18 cellular contexts compared by ENCODE assay signal in genomic region chr4:139861471-139861870, GRCh38.
A peak's percentile ranks its signal among the peaks of the same experiment; 100 is the strongest.
DNase-seq lines count a peak whose midpoint lies in the region; ATAC-seq and TF ChIP-seq lines count a peak whose summit lies in the region.
"Had no signal": no experiment of that assay in that cellular context is flagged by ENCODE, and none has a peak within 500 bp of the region (broad histone marks: within the 10 kb centered on the region; RNA-seq: fewer than 3 reads in every experiment).

No MANE protein-coding gene starts in this region.

- TF ChIP-seq CTCF in heart left ventricle (IDR thresholded peaks at IDR 0.05) (peak in 7 of 12 donors; percentile 9 to 40 (median 24)), gastroesophageal sphincter (IDR thresholded peaks at IDR 0.05) (peak in 3 of 4 experiments; percentile 6 to 40 (median 31)), progenitor cell of endocrine pancreas (IDR thresholded peaks at IDR 0.05; ENCODE audit: unreplicated experiment) (peak; percentile 13)

- DNase-seq in heart left ventricle, result peak in 1 of 5 donors; percentile 36
- DNase-seq in cardiac septum (ENCODE audit: low spot score), result no peak
- peak; percentile 89 for DNase-seq in NCI-H82 (lab: John Stamatoyannopoulos, UW)
- DNase-seq in progenitor cell of endocrine pancreas (ENCODE audit: low spot score, unreplicated experiment), result no peak
- DNase-seq in NCI-H345 (lab: John Stamatoyannopoulos, UW), result no peak
- no peak for DNase-seq in ACHN
- DNase-seq: AML-193; Calu3; CD4-positive, CD25-positive, alpha-beta regulatory T cell; GF-D8; GM23248; Karpas-422; NCI-H1417 treated with DMSO at 0.1 percent for 48 hours; NCI-H2081; NCI-H526 had no signal

- H3K4me1 ChIP-seq in heart left ventricle (peaks cover 0 to 9% (median 0%) of the 10 kb centered on the region in 12 donors), gastroesophageal sphincter (peaks cover 0 to 14% (median 4%) of the 10 kb centered on the region in 3 donors)

- no peaks in the 10 kb centered on the region for H3K27me3 ChIP-seq in heart left ventricle
- H3K27me3 ChIP-seq in gastroesophageal sphincter, result no peaks in the 10 kb centered on the region

- H3K36me3 Mint-ChIP-seq in progenitor cell of endocrine pancreas (ENCODE audit: insufficient read depth), result peaks cover 15% of the 10 kb centered on the region
- H3K36me3 Mint-ChIP-seq: CD4-positive, CD25-positive, alpha-beta regulatory T cell had no signal

- no peaks in the 10 kb centered on the region for H3K27me3 Mint-ChIP-seq in progenitor cell of endocrine pancreas
- H3K27me3 Mint-ChIP-seq: CD4-positive, CD25-positive, alpha-beta regulatory T cell had no signal

- no peak overlapping the region for H3K4me3 ChIP-seq in heart left ventricle
- H3K4me3 ChIP-seq in gastroesophageal sphincter, result no peak overlapping the region
- H3K4me3 ChIP-seq: GM23248 had no signal

- ATAC-seq in heart left ventricle (peak in 2 of 4 donors; percentile 56 to 58), gastroesophageal sphincter (no peak), HG02870 (IDR thresholded peaks at IDR 0.05; ENCODE audit: unreplicated experiment) (no peak)
- ATAC-seq: SK-N-SH treated with all-trans-retinoic acid at 6 μM for 48 hours had no signal

- TF ChIP-seq POLR2A in heart left ventricle (IDR thresholded peaks at IDR 0.05) (no peak), gastroesophageal sphincter (IDR thresholded peaks at IDR 0.05) (no peak)

- H3K36me3 ChIP-seq in heart left ventricle (no peaks in the 10 kb centered on the region), gastroesophageal sphincter (no peaks in the 10 kb centered on the region)

- no peak for TF ChIP-seq EP300 in gastroesophageal sphincter (IDR thresholded peaks at IDR 0.05)

- no peak overlapping the region for H3K27ac ChIP-seq in heart left ventricle
- no peak overlapping the region for H3K27ac ChIP-seq in gastroesophageal sphincter
- H3K27ac ChIP-seq: GM23248 had no signal

- no peak overlapping the region for H3K27ac Mint-ChIP-seq in progenitor cell of endocrine pancreas
- H3K27ac Mint-ChIP-seq: CD4-positive, CD25-positive, alpha-beta regulatory T cell had no signal

- no peaks in the 10 kb centered on the region for H3K9me3 ChIP-seq in heart left ventricle
- no peaks in the 10 kb centered on the region for H3K9me3 ChIP-seq in gastroesophageal sphincter

- intact Hi-C loops in heart left ventricle (cut with DNase I) (loop anchor here in 3 of 10 donors (5.0 to 10.0 kb wide), 3 partner anchors 107 to 124 kb away; no protein-coding TSS in a partner anchor), cardiac septum (cut with DNase I) (no loop called here)

- H3K4me1 Mint-ChIP-seq in progenitor cell of endocrine pancreas (ENCODE audit: low read depth), result peaks cover 20% of the 10 kb centered on the region

- in situ Hi-C loops in ACHN (cut with HindIII; ENCODE audit: low pct_ligation_motif_present, low pct_unique_long_range_greater_than_20kb, low sequenced_read_pairs), result no loop called here

- H3K9me3 Mint-ChIP-seq in progenitor cell of endocrine pancreas (ENCODE audit: low read depth), result peaks cover 2% of the 10 kb centered on the region

- H3K4me3 Mint-ChIP-seq in progenitor cell of endocrine pancreas (ENCODE audit: low read depth), result no peak overlapping the region
- H3K4me3 Mint-ChIP-seq: CD4-positive, CD25-positive, alpha-beta regulatory T cell had no signal

- 63 to 77% (median 73%) methylated on average over 4 of the region's 4 CpGs for WGBS in heart left ventricle, 4 donors
- WGBS in gastroesophageal sphincter (ENCODE audit: low coverage in 1 of 2), 2 donors, result 35 to 55% methylated on average over 3 to 4 of the region's 4 CpGs
